28 cellular contexts compared by ENCODE assay signal in the genomic region with DNA sequence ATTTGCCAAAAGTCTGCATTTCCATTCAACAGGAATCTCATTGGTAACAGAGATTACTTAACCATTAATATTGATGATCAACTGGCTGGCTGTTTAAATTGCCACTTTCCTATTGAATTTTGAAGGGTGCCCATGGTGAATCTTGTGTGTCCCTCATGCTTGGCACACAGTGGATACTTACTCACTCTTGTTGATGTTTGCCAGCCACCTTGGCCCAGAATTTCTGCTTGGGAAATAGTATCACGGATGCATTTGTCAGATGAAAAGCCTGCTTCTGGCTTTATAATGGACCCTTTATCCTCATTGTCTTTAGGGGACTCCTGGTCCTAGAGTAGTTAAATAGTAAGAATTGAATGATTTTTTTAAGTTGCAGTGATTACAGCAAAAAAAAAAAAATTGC. TPM values are rescaled to one million over a fixed set of nuclear protein-coding genes. Genes with fewer than 3 reads are reported as not detected.
"Had no signal": no experiment of that assay in that cellular context is flagged by ENCODE, and none has a peak within 500 bp of the region (broad histone marks: within the 10 kb centered on the region; RNA-seq: fewer than 3 reads in every experiment).

No MANE protein-coding gene starts in this region.

- H3K9me3 ChIP-seq: ascending aorta, SJSA1, SK-N-SH had no signal

- ATAC-seq: activated CD8-positive, alpha-beta memory T cell treated with anti-CD3 and anti-CD28 coated beads, Interleukin-2, amount 10 ng/mL, durations not matched to agents 7 days and 5 days; Panc1 had no signal

- DNase-seq: activated B cell treated with CpG ODN at 0.5 μM for 24 hours; activated CD4-positive, alpha-beta memory T cell treated with anti-CD3 and anti-CD28 coated beads, Interleukin-2, amount 10 ng/mL, durations not matched to agents 7 days and 5 days; activated CD4-positive, alpha-beta T cell treated with anti-CD3 and anti-CD28 coated beads for 4 hours; activated CD4-positive, alpha-beta T cell treated with anti-CD3 and anti-CD28 coated beads, Interleukin-2, amount 50 U/mL, for 1 hour; activated CD4-positive, CD25-positive, alpha-beta regulatory T cell treated with anti-CD3 and anti-CD28 coated beads, Interleukin-2, amount 50 U/mL, for 72 hours; activated CD8-positive, alpha-beta memory T cell treated with anti-CD3 and anti-CD28 coated beads for 24 hours; activated CD8-positive, alpha-beta memory T cell treated with anti-CD3 and anti-CD28 coated beads, Interleukin-2, amount 10 ng/mL, durations not matched to agents 7 days and 5 days; activated CD8-positive, alpha-beta memory T cell treated with anti-CD3 and anti-CD28 coated beads, Interleukin-2, amount 50 U/mL, for 48 hours; activated effector memory CD4-positive, alpha-beta T cell treated with anti-CD3 and anti-CD28 coated beads, Interleukin-2, amount 50 U/mL, for 16 hours; activated naive CD4-positive, alpha-beta T cell; activated naive CD4-positive, alpha-beta T cell treated with anti-CD3 and anti-CD28 coated beads, Interleukin-2, amount 50 U/mL, for 16 hours; activated naive CD8-positive, alpha-beta T cell treated with anti-CD3 and anti-CD28 coated beads for 36 hours; activated T-cell treated with anti-CD3 and anti-CD28 coated beads, Interleukin-2, amount 50 U/mL, for 48 hours; cerebellar nuclear complex; Karpas-422; KBM-7; NCI-H1048; NCI-H1105 treated with DMSO at 0.1 percent for 48 hours; NCI-H1436; NCI-H1694; NCI-H1930; NCI-H345; NCI-H524 treated with DMSO at 0.1 percent for 48 hours; SHP77; SK-N-SH had no signal

- H3K27me3 ChIP-seq: ascending aorta, SJSA1 had no signal

- H3K4me1 ChIP-seq: SJSA1 had no signal

- H3K4me3 ChIP-seq: ascending aorta, SJSA1 had no signal

- H3K4me2 ChIP-seq: SK-N-SH had no signal

- H3K9ac ChIP-seq: SK-N-SH had no signal

- H3K27ac ChIP-seq: SJSA1 had no signal

- H3K9me2 ChIP-seq: SK-N-SH had no signal

RNA-seq across cellular contexts. Expression of a gene that starts 52.0 kb away (rescaled TPM):
- total RNA-seq: activated CD4-positive, alpha-beta memory T cell treated with anti-CD3 and anti-CD28 coated beads, Interleukin-2, amount 10 ng/mL, durations not matched to agents 7 days and 5 days; activated CD8-positive, alpha-beta memory T cell treated with anti-CD3 and anti-CD28 coated beads, Interleukin-2, amount 10 ng/mL, durations not matched to agents 7 days and 5 days; activated naive CD8-positive, alpha-beta T cell treated with anti-CD3 and anti-CD28 coated beads for 36 hours had no signal

RNA-seq across cellular contexts. Expression of a gene that starts 53.0 kb away (rescaled TPM):
- total RNA-seq: activated B cell treated with CpG ODN at 0.5 μM for 24 hours; activated CD4-positive, alpha-beta memory T cell treated with anti-CD3 and anti-CD28 coated beads, Interleukin-2, amount 10 ng/mL, durations not matched to agents 7 days and 5 days; activated CD8-positive, alpha-beta memory T cell treated with anti-CD3 and anti-CD28 coated beads, Interleukin-2, amount 10 ng/mL, durations not matched to agents 7 days and 5 days; activated naive CD8-positive, alpha-beta T cell treated with anti-CD3 and anti-CD28 coated beads for 36 hours had no signal
